ENCODE assay signal across 28 cellular contexts in genomic region chr7:66366701-66367100, GRCh38.
"Had no signal": no experiment of that assay in that cellular context is flagged by ENCODE, and none has a peak within 500 bp of the region (broad histone marks: within the 10 kb centered on the region; RNA-seq: fewer than 3 reads in every experiment).

No MANE protein-coding gene starts in this region.

- H3K4me3 ChIP-seq: adrenal gland, body of pancreas, cardiac muscle cell, colonic mucosa, esophagus squamous epithelium, thoracic aorta had no signal

- H3K4me1 ChIP-seq: adrenal gland, body of pancreas, colonic mucosa had no signal

- ATAC-seq: body of pancreas; left ventricle myocardium superior; natural killer cell treated with Interleukin-12 subunit alpha and Interleukin-12 subunit beta and Interleukin-15 and Interleukin-18, amount 100 ng/mL, for 72 hours; right cardiac atrium; stimulated activated effector memory CD8-positive, alpha-beta T cell treated with anti-CD3 and anti-CD28 coated beads, Interleukin-12 subunit alpha, Interleukin-12 subunit beta, amount 100 ng/mL, for 72 hours; WTC11 had no signal

- H3K9me3 ChIP-seq: adrenal gland, body of pancreas, colonic mucosa, esophagus squamous epithelium, thoracic aorta had no signal

- H3K27ac Mint-ChIP-seq: activated CD4-positive, alpha-beta memory T cell treated with anti-CD3 and anti-CD28 coated beads, Interleukin-2, amount 10 ng/mL, durations not matched to agents 7 days and 5 days; activated CD4-positive, alpha-beta T cell treated with anti-CD3 and anti-CD28 coated beads, Interleukin-2, amount 10 ng/mL, durations not matched to agents 7 days and 5 days; activated naive CD4-positive, alpha-beta T cell treated with anti-CD3 and anti-CD28 coated beads for 36 hours; activated naive CD8-positive, alpha-beta T cell treated with anti-CD3 and anti-CD28 coated beads for 36 hours; activated T-helper 1 cell treated with anti-CD3 and anti-CD28 coated beads, Interleukin-12 subunit alpha, Interleukin-12 subunit beta, Interleukin-2, Interleukin-4 antibody, amounts not matched to agents 30 ng/mL and 10 ng/mL and 1 ng/mL, durations not matched to agents 14 hours and 24 hours and 36 hours; natural killer cell treated with Interleukin-12 subunit alpha and Interleukin-12 subunit beta and Interleukin-15 and Interleukin-18, amount 100 ng/mL, for 72 hours; stimulated activated effector memory CD8-positive, alpha-beta T cell treated with anti-CD3 and anti-CD28 coated beads, Interleukin-12 subunit alpha, Interleukin-12 subunit beta, amount 100 ng/mL, for 72 hours; stimulated activated naive CD8-positive, alpha-beta T cell treated with anti-CD3 and anti-CD28 coated beads, Interleukin-15, Interleukin-2, amounts not matched to agents 100 ng/mL and 50 ng/mL, for 24 hours; WTC11 had no signal

- H3K4me3 Mint-ChIP-seq: activated CD4-positive, alpha-beta memory T cell treated with anti-CD3 and anti-CD28 coated beads, Interleukin-2, amount 10 ng/mL, durations not matched to agents 7 days and 5 days; activated CD4-positive, alpha-beta T cell treated with anti-CD3 and anti-CD28 coated beads, Interleukin-2, amount 10 ng/mL, durations not matched to agents 7 days and 5 days; activated naive CD4-positive, alpha-beta T cell treated with anti-CD3 and anti-CD28 coated beads for 36 hours; activated naive CD8-positive, alpha-beta T cell treated with anti-CD3 and anti-CD28 coated beads for 36 hours; activated T-helper 1 cell treated with anti-CD3 and anti-CD28 coated beads, Interleukin-12 subunit alpha, Interleukin-12 subunit beta, Interleukin-2, Interleukin-4 antibody, amounts not matched to agents 30 ng/mL and 10 ng/mL and 1 ng/mL, durations not matched to agents 14 hours and 24 hours and 36 hours; natural killer cell treated with Interleukin-12 subunit alpha and Interleukin-12 subunit beta and Interleukin-15 and Interleukin-18, amount 100 ng/mL, for 72 hours; stimulated activated effector memory CD8-positive, alpha-beta T cell treated with anti-CD3 and anti-CD28 coated beads, Interleukin-12 subunit alpha, Interleukin-12 subunit beta, amount 100 ng/mL, for 72 hours; stimulated activated naive CD8-positive, alpha-beta T cell treated with anti-CD3 and anti-CD28 coated beads, Interleukin-15, Interleukin-2, amounts not matched to agents 100 ng/mL and 50 ng/mL, for 24 hours; WTC11 had no signal

- H3K27ac ChIP-seq: adrenal gland, body of pancreas, cardiac muscle cell, colonic mucosa, epithelial cell of prostate, esophagus squamous epithelium, thoracic aorta had no signal

- H3K9me3 Mint-ChIP-seq: activated CD4-positive, alpha-beta memory T cell treated with anti-CD3 and anti-CD28 coated beads, Interleukin-2, amount 10 ng/mL, durations not matched to agents 7 days and 5 days; activated CD4-positive, alpha-beta T cell treated with anti-CD3 and anti-CD28 coated beads, Interleukin-2, amount 10 ng/mL, durations not matched to agents 7 days and 5 days; activated naive CD4-positive, alpha-beta T cell treated with anti-CD3 and anti-CD28 coated beads for 36 hours; activated T-helper 1 cell treated with anti-CD3 and anti-CD28 coated beads, Interleukin-12 subunit alpha, Interleukin-12 subunit beta, Interleukin-2, Interleukin-4 antibody, amounts not matched to agents 30 ng/mL and 10 ng/mL and 1 ng/mL, durations not matched to agents 14 hours and 24 hours and 36 hours; natural killer cell treated with Interleukin-12 subunit alpha and Interleukin-12 subunit beta and Interleukin-15 and Interleukin-18, amount 100 ng/mL, for 72 hours; stimulated activated effector memory CD8-positive, alpha-beta T cell treated with anti-CD3 and anti-CD28 coated beads, Interleukin-12 subunit alpha, Interleukin-12 subunit beta, amount 100 ng/mL, for 72 hours; stimulated activated naive CD8-positive, alpha-beta T cell treated with anti-CD3 and anti-CD28 coated beads, Interleukin-15, Interleukin-2, amounts not matched to agents 100 ng/mL and 50 ng/mL, for 24 hours had no signal

- H3K4me1 Mint-ChIP-seq: activated CD4-positive, alpha-beta memory T cell treated with anti-CD3 and anti-CD28 coated beads, Interleukin-2, amount 10 ng/mL, durations not matched to agents 7 days and 5 days; activated CD4-positive, alpha-beta T cell treated with anti-CD3 and anti-CD28 coated beads, Interleukin-2, amount 10 ng/mL, durations not matched to agents 7 days and 5 days; activated naive CD8-positive, alpha-beta T cell treated with anti-CD3 and anti-CD28 coated beads for 36 hours; stimulated activated effector memory CD8-positive, alpha-beta T cell treated with anti-CD3 and anti-CD28 coated beads, Interleukin-12 subunit alpha, Interleukin-12 subunit beta, amount 100 ng/mL, for 72 hours had no signal

- H3K36me3 Mint-ChIP-seq: natural killer cell treated with Interleukin-12 subunit alpha and Interleukin-12 subunit beta and Interleukin-15 and Interleukin-18, amount 100 ng/mL, for 72 hours; stimulated activated effector memory CD8-positive, alpha-beta T cell treated with anti-CD3 and anti-CD28 coated beads, Interleukin-12 subunit alpha, Interleukin-12 subunit beta, amount 100 ng/mL, for 72 hours; WTC11 had no signal

- H3K27me3 ChIP-seq: adrenal gland, body of pancreas, cardiac muscle cell, colonic mucosa, esophagus squamous epithelium had no signal

- H3K27me3 Mint-ChIP-seq: activated CD4-positive, alpha-beta memory T cell treated with anti-CD3 and anti-CD28 coated beads, Interleukin-2, amount 10 ng/mL, durations not matched to agents 7 days and 5 days; activated CD4-positive, alpha-beta T cell treated with anti-CD3 and anti-CD28 coated beads, Interleukin-2, amount 10 ng/mL, durations not matched to agents 7 days and 5 days; activated naive CD8-positive, alpha-beta T cell treated with anti-CD3 and anti-CD28 coated beads for 36 hours; natural killer cell treated with Interleukin-12 subunit alpha and Interleukin-12 subunit beta and Interleukin-15 and Interleukin-18, amount 100 ng/mL, for 72 hours; stimulated activated naive CD8-positive, alpha-beta T cell treated with anti-CD3 and anti-CD28 coated beads, Interleukin-15, Interleukin-2, amounts not matched to agents 100 ng/mL and 50 ng/mL, for 24 hours had no signal

- DNase-seq: activated CD4-positive, alpha-beta memory T cell treated with anti-CD3 and anti-CD28 coated beads, Interleukin-2, amount 10 ng/mL, durations not matched to agents 7 days and 5 days; activated CD4-positive, alpha-beta T cell treated with anti-CD3 and anti-CD28 coated beads for 1 hour; activated CD4-positive, alpha-beta T cell treated with anti-CD3 and anti-CD28 coated beads, Interleukin-2, amount 10 ng/mL, durations not matched to agents 7 days and 5 days; activated effector memory CD4-positive, alpha-beta T cell treated with anti-CD3 and anti-CD28 coated beads, Interleukin-2, amount 50 U/mL, for 16 hours; activated naive CD4-positive, alpha-beta T cell treated with anti-CD3 and anti-CD28 coated beads for 36 hours; activated naive CD8-positive, alpha-beta T cell treated with anti-CD3 and anti-CD28 coated beads for 36 hours; activated T-cell treated with anti-CD3 and anti-CD28 coated beads, Interleukin-2, amount 50 U/mL, for 1 hour; aorta; body of pancreas; cerebellar nuclear complex; colonic mucosa; effector CD8-positive, alpha-beta T cell; esophagus squamous epithelium; left ventricle myocardium superior; midbrain; posterior cingulate gyrus; right cardiac atrium; stimulated activated CD4-positive, alpha-beta T cell treated with anti-CD3 and anti-CD28 coated beads, Interleukin-4, amount 100 ng/mL, for 24 hours; T-helper 2 cell had no signal

- H3K36me3 ChIP-seq: adrenal gland, cardiac muscle cell, colonic mucosa, esophagus squamous epithelium, thoracic aorta had no signal
